In genomic region chr17:36942031-36942599, GRCh38 we compare ENCODE assay signal across 13 cellular contexts. TPM values are rescaled to one million over a fixed set of nuclear protein-coding genes. Genes with fewer than 3 reads are reported as not detected.
DNase-seq lines count a peak whose midpoint lies in the region; ATAC-seq and TF ChIP-seq lines count a peak whose summit lies in the region.
"Had no signal": no experiment of that assay in that cellular context is flagged by ENCODE, and none has a peak within 500 bp of the region (broad histone marks: within the 10 kb centered on the region; RNA-seq: fewer than 3 reads in every experiment).

No MANE protein-coding gene starts in this region.

- peaks cover 99% of the 10 kb centered on the region for H3K27me3 ChIP-seq in CD4-positive, alpha-beta T cell (ENCODE audit: control insufficient read depth, insufficient read depth, low read length)
- H3K27me3 ChIP-seq in HUES6 (ENCODE audit: control insufficient read depth, insufficient read depth, low read length) = peaks cover 100% of the 10 kb centered on the region

- H3K27ac Mint-ChIP-seq in CD4-positive, alpha-beta T cell = no peak overlapping the region
- peak overlapping the region in 1 of 3 experiments; percentile 40 for H3K27ac Mint-ChIP-seq in nephron

- intact Hi-C loops in CD4-positive, alpha-beta T cell (cut with DNase I, micrococcal nuclease) = no loop called here

- no peak overlapping the region for H3K27ac ChIP-seq in CD4-positive, alpha-beta T cell (ENCODE audit: low read depth, low read length)
- no peak overlapping the region for H3K27ac ChIP-seq in HUES6 (ENCODE audit: low read depth, low read length)
- H3K27ac ChIP-seq: lower lobe of right lung had no signal

- peak overlapping the region; percentile 54 for H3K4me3 ChIP-seq in HUES6 (ENCODE audit: low read depth, low read length)
- H3K4me3 ChIP-seq in epithelial cell of proximal tubule (ENCODE audit: low read depth, low read length) = peak overlapping the region; percentile 31
- H3K4me3 ChIP-seq: lower lobe of right lung had no signal

- no peak for DNase-seq in CD4-positive, alpha-beta T cell
- no peak for DNase-seq in epithelial cell of proximal tubule (ENCODE audit: low read depth)
- no peak for DNase-seq in NCI-H1930 (lab: John Stamatoyannopoulos, UW)
- DNase-seq: activated CD4-positive, alpha-beta T cell treated with anti-CD3 and anti-CD28 coated beads, Interleukin-2, amount 50 U/mL, for 48 hours; GF-D8; lower lobe of right lung; PC-3; stimulated activated CD4-positive, alpha-beta T cell treated with anti-CD3 and anti-CD28 coated beads, Interleukin-4, amount 100 ng/mL, for 1 hour had no signal

- H3K4me3 Mint-ChIP-seq in CD4-positive, alpha-beta T cell = peak overlapping the region; percentile 26
- peak overlapping the region; percentile 64 to 92 (median 70) for H3K4me3 Mint-ChIP-seq in nephron

- H3K4me1 Mint-ChIP-seq in CD4-positive, alpha-beta T cell (ENCODE audit: low read depth) = peaks cover 51% of the 10 kb centered on the region
- H3K4me1 Mint-ChIP-seq in nephron = peaks cover 28% of the 10 kb centered on the region

- no peaks in the 10 kb centered on the region for H3K9me3 ChIP-seq in CD4-positive, alpha-beta T cell (ENCODE audit: control insufficient read depth, low read length)
- H3K9me3 ChIP-seq in HUES6 (ENCODE audit: control insufficient read depth, insufficient read depth, low read depth, low read length) = no peaks in the 10 kb centered on the region
- H3K9me3 ChIP-seq: lower lobe of right lung had no signal

- peaks cover 60% of the 10 kb centered on the region for H3K4me1 ChIP-seq in HUES6 (ENCODE audit: control insufficient read depth, insufficient read depth, low read length)

- H3K36me3 Mint-ChIP-seq in CD4-positive, alpha-beta T cell (ENCODE audit: low read depth) = no peaks in the 10 kb centered on the region
- H3K36me3 Mint-ChIP-seq in nephron (ENCODE audit: low read depth) = peaks cover 16% of the 10 kb centered on the region

- CTCF ChIA-PET in CD4-positive, alpha-beta T cell (lab: Charles Lee) = no interaction called here

- no peak for ATAC-seq in CD4-positive, alpha-beta T cell (ENCODE audit: poor library complexity)
- ATAC-seq in HG03095 (IDR thresholded peaks at IDR 0.05; ENCODE audit: unreplicated experiment) (no peak), GM21367 (IDR thresholded peaks at IDR 0.05; ENCODE audit: unreplicated experiment) (no peak), GM19463 (IDR thresholded peaks at IDR 0.05; ENCODE audit: unreplicated experiment) (no peak)
- ATAC-seq: PC-3 had no signal

- H3K36me3 ChIP-seq in HUES6 (ENCODE audit: control insufficient read depth, insufficient read depth, low read length) = no peaks in the 10 kb centered on the region
- H3K36me3 ChIP-seq: lower lobe of right lung had no signal

- H3K27me3 Mint-ChIP-seq in CD4-positive, alpha-beta T cell = peaks cover 88% of the 10 kb centered on the region
- peaks cover 100% of the 10 kb centered on the region for H3K27me3 Mint-ChIP-seq in nephron (ENCODE audit: low read depth)

- TF ChIP-seq CTCF in CD4-positive, alpha-beta T cell (IDR thresholded peaks at IDR 0.05) = no peak
- TF ChIP-seq CTCF in epithelial cell of proximal tubule (conservative IDR thresholded peaks at IDR 0.05; ENCODE audit: low read depth, low read length) (no peak), nephron (IDR thresholded peaks at IDR 0.05; ENCODE audit: unreplicated experiment in 3 of 3) (no peak)

- peaks cover 2% of the 10 kb centered on the region for H3K9me3 Mint-ChIP-seq in CD4-positive, alpha-beta T cell
- H3K9me3 Mint-ChIP-seq in nephron = no peaks in the 10 kb centered on the region

- POLR2A ChIA-PET in CD4-positive, alpha-beta T cell (lab: Charles Lee) = interaction anchor here (1.3 kb wide), 1 partner anchor 341 kb away, joined by 3 read pairs; the partner anchor contains the start of gene MRM1

- H3K9ac ChIP-seq in HUES6 (ENCODE audit: low read length) = peak overlapping the region; percentile 28

RNA-seq across cellular contexts. Expression of gene LHX1, which starts 4.8 kb away (rescaled TPM):
- total RNA-seq in CD4-positive, alpha-beta T cell = not detected
- 43.1 and 51.9 TPM in 2 replicates for total RNA-seq in epithelial cell of proximal tubule
- total RNA-seq: lower lobe of right lung, PC-3 had no signal

RNA-seq across cellular contexts. Expression of gene AATF, which starts 6.6 kb away (rescaled TPM):
- 10 to 100 TPM; 40.3 to 40.8 TPM for total RNA-seq in CD4-positive, alpha-beta T cell
- 70.2 and 78.9 TPM in 2 replicates for total RNA-seq in epithelial cell of proximal tubule

Comparison
In these comparisons a context has a peak if more than half of its experiments do, and no peak if none do; other contexts are left out.
1. RNA of gene LHX1, which starts 4.8 kb away (total RNA-seq): 43.1 to 51.9 TPM in epithelial cell of proximal tubule; not detected in CD4-positive, alpha-beta T cell; every median in the first group is over 10 times any median in the second.